Comparison of ENCODE assay signal across 8 cellular contexts in the genomic region with DNA sequence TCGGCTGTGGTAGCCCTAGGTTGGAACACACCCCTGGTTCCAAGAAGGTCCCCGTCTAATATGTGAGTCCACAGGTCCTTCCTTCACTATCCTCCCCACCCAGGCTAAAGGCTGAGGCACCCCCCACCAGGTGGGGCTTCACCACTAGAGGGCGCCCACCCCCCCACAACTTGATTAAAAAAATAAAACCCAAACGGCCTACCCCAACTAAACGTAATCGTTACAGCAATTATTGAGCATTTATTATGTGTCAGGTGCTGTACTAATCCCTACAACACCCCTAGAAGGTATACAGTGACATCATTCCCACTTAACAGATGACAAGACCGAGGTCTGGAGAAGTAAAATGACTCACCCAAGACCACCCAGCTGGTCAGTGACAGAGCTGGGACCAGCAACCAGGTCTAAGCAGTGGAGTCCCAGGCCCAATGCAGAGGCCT.
DNase-seq lines count a peak whose midpoint lies in the region; ATAC-seq and TF ChIP-seq lines count a peak whose summit lies in the region.

No MANE protein-coding gene starts in this region.

- no peaks in the 10 kb centered on the region for H4K20me1 ChIP-seq in IMR-90 (ENCODE audit: insufficient read depth, low read length)

- H3K9me1 ChIP-seq in IMR-90 (ENCODE audit: insufficient read depth, low read length) = no peaks in the 10 kb centered on the region

- H3K23ac ChIP-seq in IMR-90 (ENCODE audit: low read depth, low read length) = no peak overlapping the region

- no peak overlapping the region for H3K4ac ChIP-seq in IMR-90 (ENCODE audit: low read depth, low read length)

- CTCF ChIA-PET in IMR-90 (lab: Yijun Ruan, JAX) = interaction anchor here (0.9 to 1.8 kb wide), 4 partner anchors 9 to 66 kb away, joined by 4 to 6 read pairs (median 6); a partner anchor contains a TSS
- CTCF ChIA-PET in activated CD4-positive, alpha-beta T cell treated with anti-CD3 and anti-CD28 coated beads, Interleukin-2, amount 10 ng/mL, durations not matched to agents 7 days and 5 days (lab: Charles Lee) = interaction anchor here (0.7 kb wide), 2 partner anchors 65 to 835 kb away, joined by 3 read pairs; a partner anchor contains a TSS

- no TSS peak for BruUV-seq in IMR-90 (replicated peaks; lab: Mats Ljungman, UMichigan)

- H3K18ac ChIP-seq in IMR-90 (ENCODE audit: low read depth, low read length) = no peak overlapping the region

- peaks cover 2% of the 10 kb centered on the region; the same call in 1 of the 2 replicates for H3K4me1 ChIP-seq in IMR-90 (ENCODE audit: control insufficient read depth, insufficient read depth, low read length)
- H3K4me1 ChIP-seq in endodermal cell (ENCODE audit: control insufficient read depth, insufficient read depth, low read length) = no peaks in the 10 kb centered on the region

- no peak overlapping the region for H2BK5ac ChIP-seq in IMR-90 (ENCODE audit: low read depth, low read length, poor library complexity, severe bottlenecking)

- intact Hi-C loops in IMR-90 (cut with micrococcal nuclease) = loop anchor here (5.0 kb wide), 1 partner anchor 423 kb away; no protein-coding TSS in a partner anchor

- no peaks in the 10 kb centered on the region for H3K27me3 Mint-ChIP-seq in activated CD4-positive, alpha-beta T cell treated with anti-CD3 and anti-CD28 coated beads, Interleukin-2, amount 10 ng/mL, durations not matched to agents 7 days and 5 days
- H3K27me3 Mint-ChIP-seq in endodermal cell (ENCODE audit: insufficient read depth) = peaks cover 25% of the 10 kb centered on the region
- peaks cover 26% of the 10 kb centered on the region for H3K27me3 Mint-ChIP-seq in progenitor cell of endocrine pancreas

- no peaks in the 10 kb centered on the region for H3K36me3 Mint-ChIP-seq in activated CD4-positive, alpha-beta T cell treated with anti-CD3 and anti-CD28 coated beads, Interleukin-2, amount 10 ng/mL, durations not matched to agents 7 days and 5 days (ENCODE audit: low read depth)
- H3K36me3 Mint-ChIP-seq in endodermal cell (ENCODE audit: low read depth) = no peaks in the 10 kb centered on the region
- H3K36me3 Mint-ChIP-seq in progenitor cell of endocrine pancreas (ENCODE audit: insufficient read depth) = no peaks in the 10 kb centered on the region

- no peak overlapping the region for H3K14ac ChIP-seq in IMR-90 (replicated peaks; ENCODE audit: low read depth, low read length)

- no peak overlapping the region for H2BK15ac ChIP-seq in IMR-90 (ENCODE audit: low read depth, low read length)

- H4K91ac ChIP-seq in IMR-90 (ENCODE audit: insufficient read depth, low read depth, low read length) = no peak overlapping the region

- in situ Hi-C loops in IMR-90 (cut with MboI; ENCODE audit: low sequenced_read_pairs) = no loop called here

- no peak overlapping the region for H2BK120ac ChIP-seq in IMR-90 (ENCODE audit: low read depth, low read length)

- H3K9me3 Mint-ChIP-seq in activated CD4-positive, alpha-beta T cell treated with anti-CD3 and anti-CD28 coated beads, Interleukin-2, amount 10 ng/mL, durations not matched to agents 7 days and 5 days = no peaks in the 10 kb centered on the region
- H3K9me3 Mint-ChIP-seq in endodermal cell = no peaks in the 10 kb centered on the region
- H3K9me3 Mint-ChIP-seq in progenitor cell of endocrine pancreas (ENCODE audit: low read depth) = no peaks in the 10 kb centered on the region

- WGBS in IMR-90 (ENCODE audit: extremely low coverage in 2 of 2, insufficient read length in 1 of 2), 2 experiments = no CpG with 5 or more reads among the region's 7 CpGs
- WGBS in endodermal cell (ENCODE audit: insufficient coverage in 1 of 2, insufficient read length in 1 of 2), 2 experiments = 65 to 100% methylated on average over 1 to 7 of the region's 7 CpGs

- no peak overlapping the region for H2BK20ac ChIP-seq in IMR-90 (ENCODE audit: low read depth, low read length)

- no peak overlapping the region for H3K27ac Mint-ChIP-seq in activated CD4-positive, alpha-beta T cell treated with anti-CD3 and anti-CD28 coated beads, Interleukin-2, amount 10 ng/mL, durations not matched to agents 7 days and 5 days
- no peak overlapping the region for H3K27ac Mint-ChIP-seq in endodermal cell
- H3K27ac Mint-ChIP-seq in progenitor cell of endocrine pancreas = no peak overlapping the region

- DNase-seq in CD1c-positive myeloid dendritic cell (ENCODE audit: extremely low spot score) (peak; percentile 39), IMR-90 (no peak), endodermal cell (peak; percentile 81), progenitor cell of endocrine pancreas (ENCODE audit: low spot score, unreplicated experiment) (no peak), NCI-H2107 treated with DMSO at 0.1 percent for 48 hours (lab: John Stamatoyannopoulos, UW; ENCODE audit: unreplicated experiment) (no peak), DMS153 treated with DMSO at 0.1 percent for 48 hours (lab: John Stamatoyannopoulos, UW; ENCODE audit: unreplicated experiment) (no peak)
- DNase-seq in activated CD4-positive, alpha-beta T cell treated with anti-CD3 and anti-CD28 coated beads, Interleukin-2, amount 10 ng/mL, durations not matched to agents 7 days and 5 days = peak; percentile 46

- H3K27me3 ChIP-seq in IMR-90 (ENCODE audit: control insufficient read depth, insufficient read depth, low read length) (peaks cover 17% of the 10 kb centered on the region), endodermal cell (ENCODE audit: control insufficient read depth, insufficient read depth, low read length, poor library complexity, severe bottlenecking) (no peaks in the 10 kb centered on the region)

- no peak overlapping the region for H3K9ac ChIP-seq in IMR-90 (ENCODE audit: low read depth, low read length)
- H3K9ac ChIP-seq in endodermal cell (ENCODE audit: extremely low read depth, low read length, poor library complexity, severe bottlenecking) = no peak overlapping the region

- TF ChIP-seq CTCF in IMR-90 (conservative IDR thresholded peaks at IDR 0.05; ENCODE audit: low read depth, low read length) (peak; percentile 60), endodermal cell (conservative IDR thresholded peaks at IDR 0.05) (peak; percentile 84), progenitor cell of endocrine pancreas (IDR thresholded peaks at IDR 0.05; ENCODE audit: unreplicated experiment) (peak; percentile 61)

- H3K4me3 Mint-ChIP-seq in activated CD4-positive, alpha-beta T cell treated with anti-CD3 and anti-CD28 coated beads, Interleukin-2, amount 10 ng/mL, durations not matched to agents 7 days and 5 days = no peak overlapping the region
- no peak overlapping the region for H3K4me3 Mint-ChIP-seq in endodermal cell
- H3K4me3 Mint-ChIP-seq in progenitor cell of endocrine pancreas (ENCODE audit: low read depth) = no peak overlapping the region

- H3K4me3 ChIP-seq in IMR-90 (ENCODE audit: insufficient read depth, low read depth, low read length) = no peak overlapping the region
- H3K4me3 ChIP-seq in endodermal cell (ENCODE audit: low read length) = no peak overlapping the region

- no peak overlapping the region for H4K8ac ChIP-seq in IMR-90 (ENCODE audit: low read depth in 2 of 2, low read length in 2 of 2)

- H4K5ac ChIP-seq in IMR-90 (ENCODE audit: low read depth, low read length) = no peak overlapping the region

- peaks cover 5% of the 10 kb centered on the region for H3K4me1 Mint-ChIP-seq in activated CD4-positive, alpha-beta T cell treated with anti-CD3 and anti-CD28 coated beads, Interleukin-2, amount 10 ng/mL, durations not matched to agents 7 days and 5 days
- peaks cover 3% of the 10 kb centered on the region for H3K4me1 Mint-ChIP-seq in endodermal cell
- peaks cover 2% of the 10 kb centered on the region for H3K4me1 Mint-ChIP-seq in progenitor cell of endocrine pancreas (ENCODE audit: low read depth)

- no peaks in the 10 kb centered on the region for H3K79me1 ChIP-seq in IMR-90 (ENCODE audit: low read depth in 1 of 2, low read length in 2 of 2)

- H2AFZ ChIP-seq in IMR-90 (replicated peaks; ENCODE audit: low read length, poor library complexity) = peak overlapping the region; percentile 2

- dilution Hi-C loops in IMR-90 (cut with HindIII; ENCODE audit: low sequenced_read_pairs, unreplicated experiment) = no loop called here

- H3K56ac ChIP-seq in IMR-90 (ENCODE audit: extremely low read depth, insufficient read depth, low read length) = no peak overlapping the region

- H3K9me3 ChIP-seq in IMR-90 (ENCODE audit: control insufficient read depth, insufficient read depth, low read length) (no peaks in the 10 kb centered on the region), endodermal cell (ENCODE audit: control insufficient read depth, low read length) (no peaks in the 10 kb centered on the region)

- no peak overlapping the region for H2AK9ac ChIP-seq in IMR-90 (replicated peaks; ENCODE audit: low read depth, low read length, poor library complexity)

- H3K4me2 ChIP-seq in IMR-90 (ENCODE audit: low read depth, low read length) = no peak overlapping the region

- no peak for TF ChIP-seq POLR2A in IMR-90 (IDR thresholded peaks at IDR 0.05; ENCODE audit: low read depth, low read length)

- H3K36me3 ChIP-seq in IMR-90 (ENCODE audit: control insufficient read depth, insufficient read depth, low read length) (no peaks in the 10 kb centered on the region), endodermal cell (ENCODE audit: control insufficient read depth, insufficient read depth, low read length) (no peaks in the 10 kb centered on the region)

- H2AK5ac ChIP-seq in IMR-90 (ENCODE audit: low read depth, low read length) = no peak overlapping the region

- no peak overlapping the region for H3K27ac ChIP-seq in IMR-90 (ENCODE audit: insufficient read depth, low read length)
- no peak overlapping the region for H3K27ac ChIP-seq in endodermal cell (ENCODE audit: low read depth, low read length)

- TF ChIP-seq RAD21 in IMR-90 (IDR thresholded peaks at IDR 0.05; ENCODE audit: low read length) = peak; percentile 51

- POLR2A ChIA-PET in IMR-90 (lab: Charles Lee; ENCODE audit: unreplicated experiment) = no interaction called here
- POLR2A ChIA-PET in activated CD4-positive, alpha-beta T cell treated with anti-CD3 and anti-CD28 coated beads, Interleukin-2, amount 10 ng/mL, durations not matched to agents 7 days and 5 days (lab: Charles Lee) = no interaction called here

- ATAC-seq in IMR-90 (ENCODE audit: low read depth) (peak; percentile 53; the same call in 1 of the 2 replicates), HG03095 (IDR thresholded peaks at IDR 0.05; ENCODE audit: unreplicated experiment) (no peak)

TF ChIP-seq in IMR-90, 13 proteins besides CTCF, POLR2A, EP300 and RAD21:
- TF ChIP-seq SMC3 (IDR thresholded peaks at IDR 0.05; ENCODE audit: low read depth, low read length) = peak; percentile 54
- TF ChIP-seq, protein P1, sequence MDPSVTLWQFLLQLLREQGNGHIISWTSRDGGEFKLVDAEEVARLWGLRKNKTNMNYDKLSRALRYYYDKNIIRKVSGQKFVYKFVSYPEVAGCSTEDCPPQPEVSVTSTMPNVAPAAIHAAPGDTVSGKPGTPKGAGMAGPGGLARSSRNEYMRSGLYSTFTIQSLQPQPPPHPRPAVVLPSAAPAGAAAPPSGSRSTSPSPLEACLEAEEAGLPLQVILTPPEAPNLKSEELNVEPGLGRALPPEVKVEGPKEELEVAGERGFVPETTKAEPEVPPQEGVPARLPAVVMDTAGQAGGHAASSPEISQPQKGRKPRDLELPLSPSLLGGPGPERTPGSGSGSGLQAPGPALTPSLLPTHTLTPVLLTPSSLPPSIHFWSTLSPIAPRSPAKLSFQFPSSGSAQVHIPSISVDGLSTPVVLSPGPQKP (IDR thresholded peaks at IDR 0.05; ENCODE audit: borderline replicate concordance, low read depth, low read length) = no peak

Comparison
In these comparisons a context has a peak if more than half of its experiments do, and no peak if none do; other contexts are left out.
1. DNase-seq: peak in CD1c-positive myeloid dendritic cell (single experiment), activated CD4-positive, alpha-beta T cell treated with anti-CD3 and anti-CD28 coated beads, Interleukin-2, amount 10 ng/mL, durations not matched to agents 7 days and 5 days (single experiment) and endodermal cell (single experiment); none in IMR-90 (single experiment), progenitor cell of endocrine pancreas (single experiment), NCI-H2107 treated with DMSO at 0.1 percent for 48 hours (single experiment) and DMS153 treated with DMSO at 0.1 percent for 48 hours (single experiment).
2. Peak in every context shown above with its lines, with median percentiles within 50 percentile points of each other: CTCF ChIP-seq.